ENCODE assay signal across 1 cellular context in genomic region chr7:11083214-11083568, GRCh38.
TF ChIP-seq lines count a peak whose summit lies in the region.

No MANE protein-coding gene starts in this region.

TF ChIP-seq in endothelial cell of umbilical vein, 7 proteins besides CTCF, POLR2A, EP300 and RAD21:
- TF ChIP-seq MAX (IDR thresholded peaks at IDR 0.05; ENCODE audit: insufficient read depth, insufficient read length) (no peak), GATA2 (IDR thresholded peaks at IDR 0.05; ENCODE audit: insufficient read depth, insufficient read length, low read depth, low read length) (no peak), FOS (IDR thresholded peaks at IDR 0.05; ENCODE audit: borderline replicate concordance, insufficient read depth, low read length) (no peak), EZH2 (IDR thresholded peaks at IDR 0.05; ENCODE audit: borderline replicate concordance, low read depth, low read length, severe bottlenecking) (no peak), JUN (IDR thresholded peaks at IDR 0.05; ENCODE audit: borderline replicate concordance, insufficient read depth, insufficient read length, low read depth) (no peak), POLR2AphosphoS5 (IDR thresholded peaks at IDR 0.05; ENCODE audit: insufficient read depth, low read depth, low read length) (no peak), MYC (IDR thresholded peaks at IDR 0.05; ENCODE audit: low read depth, low read length) (no peak)
